In the genomic region with DNA sequence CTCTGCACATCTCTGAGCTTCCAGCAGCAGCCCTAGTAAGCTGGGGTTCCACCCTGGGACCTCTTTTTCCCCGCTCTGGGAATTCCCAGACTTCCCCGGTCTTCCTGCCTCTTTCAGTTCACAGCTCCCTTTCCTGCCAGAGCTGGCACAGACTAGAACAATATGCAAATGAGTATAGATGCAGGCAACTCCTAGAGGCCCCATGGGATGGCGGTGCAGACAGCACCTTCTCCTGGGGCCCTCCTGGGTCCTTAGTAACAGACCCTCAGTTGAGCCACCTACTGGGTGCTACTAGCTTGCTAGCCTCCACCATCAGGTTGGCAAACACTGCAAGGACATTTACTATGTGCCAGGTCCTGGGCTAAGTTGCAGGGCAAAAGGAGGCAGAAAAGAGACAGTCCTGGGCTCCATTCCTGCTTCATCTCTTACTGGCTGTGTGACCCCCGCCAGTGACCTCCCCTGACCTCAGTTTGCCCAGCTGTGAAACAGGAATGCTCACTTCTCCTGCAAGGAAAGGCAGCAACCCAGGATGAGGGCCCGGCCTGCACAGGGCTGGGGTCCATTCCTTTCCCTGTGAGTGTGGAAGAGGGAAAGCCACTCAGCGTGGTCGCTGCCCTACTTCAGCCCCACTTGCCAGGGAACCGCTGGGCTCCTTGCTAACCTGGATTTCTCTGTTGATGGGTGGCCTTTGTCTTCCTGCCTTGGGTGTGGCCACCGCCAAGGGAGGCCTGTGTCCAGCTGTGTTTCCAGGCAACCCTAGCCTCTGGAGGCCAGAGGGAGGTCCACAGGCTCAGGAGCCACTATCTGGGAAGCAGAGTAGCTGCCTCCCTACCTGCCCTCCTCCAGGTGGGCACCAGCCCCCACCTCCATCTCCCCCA, we compare ENCODE assay signal across 10 cellular contexts. TPM values are rescaled to one million over a fixed set of nuclear protein-coding genes. Genes with fewer than 3 reads are reported as not detected.
DNase-seq lines count a peak whose midpoint lies in the region; ATAC-seq, FAIRE-seq and TF ChIP-seq lines count a peak whose summit lies in the region.
"Had no signal": no experiment of that assay in that cellular context is flagged by ENCODE, and none has a peak within 500 bp of the region (broad histone marks: within the 10 kb centered on the region; RNA-seq: fewer than 3 reads in every experiment).

No MANE protein-coding gene starts in this region.

- peaks cover 16% of the 10 kb centered on the region for H3K36me3 Mint-ChIP-seq in activated CD4-positive, alpha-beta memory T cell treated with anti-CD3 and anti-CD28 coated beads, Interleukin-2, amount 10 ng/mL, durations not matched to agents 7 days and 5 days (ENCODE audit: low read depth)
- no peaks in the 10 kb centered on the region for H3K36me3 Mint-ChIP-seq in activated CD4-positive, alpha-beta memory T cell treated with anti-CD3 and anti-CD28 coated beads for 36 hours

- TF ChIP-seq CTCF in Panc1 (IDR thresholded peaks at IDR 0.05) (no peak), keratinocyte (optimal IDR thresholded peaks at IDR 0.05 in 1 of 3, IDR thresholded peaks at IDR 0.05 in 1 of 3, conservative IDR thresholded peaks at IDR 0.05 in 1 of 3; ENCODE audit: extremely low read depth in 1 of 3, insufficient read depth in 2 of 3, low read length in 3 of 3) (peak in 2 of 3 experiments; percentile 0 to 13)

- H3K9me3 ChIP-seq in Panc1 (ENCODE audit: control insufficient read depth, insufficient read depth, low read depth, low read length) (no peaks in the 10 kb centered on the region), keratinocyte (ENCODE audit: control insufficient read depth, low read depth, low read length) (no peaks in the 10 kb centered on the region)

- CTCF ChIA-PET in activated CD4-positive, alpha-beta memory T cell treated with anti-CD3 and anti-CD28 coated beads, Interleukin-2, amount 10 ng/mL, durations not matched to agents 7 days and 5 days (lab: Charles Lee), result interaction anchor here (0.7 to 2.2 kb wide), 4 partner anchors 10 to 277 kb away, joined by 3 to 12 read pairs (median 6); no protein-coding TSS in a partner anchor
- CTCF ChIA-PET in activated CD4-positive, alpha-beta memory T cell treated with anti-CD3 and anti-CD28 coated beads for 36 hours (lab: Charles Lee), result interaction anchor here (0.9 to 3.8 kb wide), 2 partner anchors 33 to 278 kb away, joined by 3 to 29 read pairs; no protein-coding TSS in a partner anchor
- CTCF ChIA-PET in Panc1 (lab: Charles Lee), result interaction anchor here (0.6 to 0.8 kb wide), 2 partner anchors 235 to 239 kb away, joined by 3 read pairs; no protein-coding TSS in a partner anchor

- H3K27me3 ChIP-seq in Panc1 (ENCODE audit: control insufficient read depth, insufficient read depth, low read length) (no peaks in the 10 kb centered on the region), keratinocyte (ENCODE audit: control insufficient read depth, extremely low read depth, insufficient read depth, low read length) (no peaks in the 10 kb centered on the region)

- in situ Hi-C loops in Panc1 (cut with HindIII; ENCODE audit: low pct_unique_long_range_greater_than_20kb, low sequenced_read_pairs), result no loop called here

- peaks cover 12% of the 10 kb centered on the region for H3K9me1 ChIP-seq in keratinocyte (ENCODE audit: control insufficient read depth, extremely low read depth, insufficient read depth, low read length)

- H3K9ac ChIP-seq in keratinocyte (ENCODE audit: control insufficient read depth, extremely low read depth, insufficient read depth, low read length), result peak overlapping the region; percentile 19

- H3K27me3 Mint-ChIP-seq in activated CD4-positive, alpha-beta memory T cell treated with anti-CD3 and anti-CD28 coated beads, Interleukin-2, amount 10 ng/mL, durations not matched to agents 7 days and 5 days, result no peaks in the 10 kb centered on the region
- H3K27me3 Mint-ChIP-seq in activated CD4-positive, alpha-beta memory T cell treated with anti-CD3 and anti-CD28 coated beads for 36 hours, result no peaks in the 10 kb centered on the region

- ATAC-seq in Panc1, result peak; percentile 18; the same call in 1 of the 2 replicates
- no peak for ATAC-seq in GM19397 (IDR thresholded peaks at IDR 0.05; ENCODE audit: unreplicated experiment)
- ATAC-seq: left ventricle myocardium superior had no signal

- intact Hi-C loops in activated CD4-positive, alpha-beta memory T cell treated with anti-CD3 and anti-CD28 coated beads for 36 hours (cut with micrococcal nuclease), result no loop called here
- intact Hi-C loops in Panc1 (cut with micrococcal nuclease; ENCODE audit: unreplicated experiment), result no loop called here

- H2AFZ ChIP-seq in keratinocyte (ENCODE audit: control insufficient read depth, low read length), result no peak overlapping the region

- H3K27ac ChIP-seq in Panc1 (ENCODE audit: low read length) (no peak overlapping the region), keratinocyte (ENCODE audit: control insufficient read depth, insufficient read depth, low read length) (peak overlapping the region; percentile 44)

- H3K27ac Mint-ChIP-seq in activated CD4-positive, alpha-beta memory T cell treated with anti-CD3 and anti-CD28 coated beads, Interleukin-2, amount 10 ng/mL, durations not matched to agents 7 days and 5 days, result peak overlapping the region; percentile 81
- H3K27ac Mint-ChIP-seq in activated CD4-positive, alpha-beta memory T cell treated with anti-CD3 and anti-CD28 coated beads for 36 hours, result no peak overlapping the region

- peaks cover 79% of the 10 kb centered on the region for H3K4me1 Mint-ChIP-seq in activated CD4-positive, alpha-beta memory T cell treated with anti-CD3 and anti-CD28 coated beads, Interleukin-2, amount 10 ng/mL, durations not matched to agents 7 days and 5 days
- peaks cover 68% of the 10 kb centered on the region for H3K4me1 Mint-ChIP-seq in activated CD4-positive, alpha-beta memory T cell treated with anti-CD3 and anti-CD28 coated beads for 36 hours (ENCODE audit: low read depth)

- H3K4me3 ChIP-seq in Panc1 (ENCODE audit: low read depth in 2 of 2, low read length in 2 of 2), result no peak overlapping the region
- no peak overlapping the region for H3K4me3 ChIP-seq in keratinocyte (ENCODE audit: control insufficient read depth in 2 of 3, extremely low read depth in 1 of 3, insufficient read depth in 2 of 3, low read depth in 1 of 3, low read length in 3 of 3)

- H3K4me3 Mint-ChIP-seq in activated CD4-positive, alpha-beta memory T cell treated with anti-CD3 and anti-CD28 coated beads, Interleukin-2, amount 10 ng/mL, durations not matched to agents 7 days and 5 days, result no peak overlapping the region
- H3K4me3 Mint-ChIP-seq in activated CD4-positive, alpha-beta memory T cell treated with anti-CD3 and anti-CD28 coated beads for 36 hours, result no peak overlapping the region

- peaks cover 16% of the 10 kb centered on the region for H4K20me1 ChIP-seq in keratinocyte (ENCODE audit: control insufficient read depth, extremely low read depth, insufficient read depth, low read length)

- DNase-seq in activated CD4-positive, alpha-beta memory T cell treated with anti-CD3 and anti-CD28 coated beads, Interleukin-2, amount 10 ng/mL, durations not matched to agents 7 days and 5 days, result no peak
- no peak for DNase-seq in activated CD4-positive, alpha-beta memory T cell treated with anti-CD3 and anti-CD28 coated beads for 36 hours
- DNase-seq in Panc1 (ENCODE audit: low read depth, low spot score) (no peak), keratinocyte (ENCODE audit: low read depth, low spot score) (no peak), superior temporal gyrus (ENCODE audit: extremely low spot score) (peak; percentile 53), NCI-H2171 (lab: John Stamatoyannopoulos, UW) (no peak), NCI-H1105 (lab: John Stamatoyannopoulos, UW) (no peak)
- DNase-seq: cerebellar nuclear complex, left ventricle myocardium superior had no signal

- no peak for FAIRE-seq in keratinocyte (lab: Jason Lieb, UNC)

- POLR2A ChIA-PET in activated CD4-positive, alpha-beta memory T cell treated with anti-CD3 and anti-CD28 coated beads, Interleukin-2, amount 10 ng/mL, durations not matched to agents 7 days and 5 days (lab: Charles Lee), result interaction anchor here (0.8 to 2.4 kb wide), 6 partner anchors 8 to 1160 kb away, joined by 3 to 8 read pairs (median 3); no protein-coding TSS in a partner anchor
- POLR2A ChIA-PET in activated CD4-positive, alpha-beta memory T cell treated with anti-CD3 and anti-CD28 coated beads for 36 hours (lab: Charles Lee), result no interaction called here
- POLR2A ChIA-PET in Panc1 (lab: Charles Lee), result interaction anchor here (0.5 kb wide), 1 partner anchor 433 kb away, joined by 3 read pairs; no protein-coding TSS in a partner anchor

- H3K4me1 ChIP-seq in Panc1 (ENCODE audit: control insufficient read depth, insufficient read depth, low read length) (peaks cover 50% of the 10 kb centered on the region), keratinocyte (ENCODE audit: control insufficient read depth, extremely low read depth, insufficient read depth, low read length) (peaks cover 52% of the 10 kb centered on the region)

- dilution Hi-C loops in keratinocyte (cut with MboI; ENCODE audit: extremely low pct_ligation_motif_present, low sequenced_read_pairs), result no loop called here

- no peaks in the 10 kb centered on the region for H3K9me3 Mint-ChIP-seq in activated CD4-positive, alpha-beta memory T cell treated with anti-CD3 and anti-CD28 coated beads, Interleukin-2, amount 10 ng/mL, durations not matched to agents 7 days and 5 days
- H3K9me3 Mint-ChIP-seq in activated CD4-positive, alpha-beta memory T cell treated with anti-CD3 and anti-CD28 coated beads for 36 hours, result no peaks in the 10 kb centered on the region

- BruUV-seq in Panc1 (replicated peaks; lab: Mats Ljungman, UMichigan), result no TSS peak

- H3K4me2 ChIP-seq in keratinocyte (ENCODE audit: control insufficient read depth, extremely low read depth, insufficient read depth, low read depth, low read length), result peak overlapping the region; percentile 19

- peaks cover 90% of the 10 kb centered on the region for H3K79me2 ChIP-seq in keratinocyte (ENCODE audit: control insufficient read depth, insufficient read depth, low read length)

- H3K36me3 ChIP-seq in Panc1 (ENCODE audit: control insufficient read depth, insufficient read depth, low read length) (no peaks in the 10 kb centered on the region), keratinocyte (ENCODE audit: control insufficient read depth in 2 of 2, extremely low read depth in 1 of 2, insufficient read depth in 2 of 2, low read length in 2 of 2) (peaks cover 1 to 6% of the 10 kb centered on the region in 2 experiments)

RNA-seq across cellular contexts. Expression of gene RELT, which starts 7.3 kb away (rescaled TPM):
- 10 to 100 TPM; 26.0 to 27.3 TPM for total RNA-seq in activated CD4-positive, alpha-beta memory T cell treated with anti-CD3 and anti-CD28 coated beads, Interleukin-2, amount 10 ng/mL, durations not matched to agents 7 days and 5 days
- 10 to 100 TPM; 18.5 to 18.9 TPM for total RNA-seq in activated CD4-positive, alpha-beta memory T cell treated with anti-CD3 and anti-CD28 coated beads for 36 hours
- total RNA-seq in Panc1 (2021; ENCODE audit: unreplicated experiment), result 11.3 TPM
- 5.9 TPM for polyA plus RNA-seq in Panc1 (2012; ENCODE audit: insufficient read length)
- polyA plus RNA-seq in keratinocyte, result 3.4 to 5.0 TPM (median 4.2 TPM) in 3 replicates
- 3.6 TPM for polyA plus RNA-seq in keratinocyte (2011; ENCODE audit: low read depth)
- polyA plus RNA-seq in keratinocyte (2011; cell fraction: cytosol; rRNA removed), result 1.9 and 2.9 TPM in 2 replicates
- 11.2 and 14.1 TPM in 2 replicates for polyA plus RNA-seq in keratinocyte (2011; cell fraction: nucleus; rRNA removed)
- 4.4 and 4.9 TPM in 2 replicates for polyA plus RNA-seq in keratinocyte (2012; ENCODE audit: low replicate concordance)
- 3.8 to 5.0 TPM (median 4.6 TPM) in 3 replicates for polyA minus RNA-seq in keratinocyte
- 5.0 TPM for polyA minus RNA-seq in keratinocyte (2011; cell fraction: cytosol; rRNA and poly(A)+ RNA removed)
- polyA minus RNA-seq in keratinocyte (2011; cell fraction: nucleus; rRNA and poly(A)+ RNA removed), result 7.8 and 8.4 TPM in 2 replicates
